ENCODE assay signal across 19 cellular contexts in genomic region chr12:101847325-101847724, GRCh38. TPM values are rescaled to one million over a fixed set of nuclear protein-coding genes. Genes with fewer than 3 reads are reported as not detected.
DNase-seq lines count a peak whose midpoint lies in the region; ATAC-seq and TF ChIP-seq lines count a peak whose summit lies in the region.
"Had no signal": no experiment of that assay in that cellular context is flagged by ENCODE, and none has a peak within 500 bp of the region (broad histone marks: within the 10 kb centered on the region; RNA-seq: fewer than 3 reads in every experiment).

No MANE protein-coding gene starts in this region.

- H2AFZ ChIP-seq in OCI-LY7 (ENCODE audit: low read length) = no peak overlapping the region

- no peak overlapping the region for H3K4me2 ChIP-seq in OCI-LY7 (ENCODE audit: low read length)
- H3K4me2 ChIP-seq: BLaER1 had no signal

- H3K9me3 ChIP-seq in OCI-LY7 (ENCODE audit: low read length) = no peaks in the 10 kb centered on the region
- H3K9me3 ChIP-seq: BLaER1, Caco-2 had no signal

- H3K4me1 Mint-ChIP-seq in dendritic cell treated with granulocyte-macrophage colony-stimulating factor and Interleukin-4, amounts not matched to agents 40 ng/mL and 50 ng/mL, for 4 days (ENCODE audit: low read depth) = peaks cover 16% of the 10 kb centered on the region
- H3K4me1 Mint-ChIP-seq: CD4-positive, CD25-positive, alpha-beta regulatory T cell had no signal

- peaks cover 17% of the 10 kb centered on the region for H3K4me1 ChIP-seq in OCI-LY7 (ENCODE audit: insufficient read depth, low read length, poor library complexity, severe bottlenecking)
- H3K4me1 ChIP-seq: BLaER1, Caco-2 had no signal

- H3K36me3 ChIP-seq in OCI-LY7 (ENCODE audit: insufficient read depth, low read length) = no peaks in the 10 kb centered on the region
- H3K36me3 ChIP-seq: BLaER1 had no signal

- no peak overlapping the region for H3K27ac ChIP-seq in OCI-LY7 (ENCODE audit: low read depth, low read length, poor library complexity, severe bottlenecking)
- H3K27ac ChIP-seq: BLaER1, C4-2B had no signal

- no peaks in the 10 kb centered on the region for H4K20me1 ChIP-seq in OCI-LY7 (ENCODE audit: insufficient read depth, low read length)
- H4K20me1 ChIP-seq: BLaER1 had no signal

- TF ChIP-seq CTCF in OCI-LY7 (conservative IDR thresholded peaks at IDR 0.05; ENCODE audit: low read length) = 0 out of 2 replicates have a peak, but pooled peaks have one; percentile 15

- no peaks in the 10 kb centered on the region for H3K9me3 Mint-ChIP-seq in dendritic cell treated with granulocyte-macrophage colony-stimulating factor and Interleukin-4, amounts not matched to agents 40 ng/mL and 50 ng/mL, for 4 days
- H3K9me3 Mint-ChIP-seq: CD4-positive, CD25-positive, alpha-beta regulatory T cell; CD8-positive, alpha-beta T cell had no signal

- no TSS peak for BruUV-seq in OCI-LY7 (replicated peaks; lab: Mats Ljungman, UMichigan)

- H3K36me3 Mint-ChIP-seq in dendritic cell treated with granulocyte-macrophage colony-stimulating factor and Interleukin-4, amounts not matched to agents 40 ng/mL and 50 ng/mL, for 4 days (ENCODE audit: low read depth) = no peaks in the 10 kb centered on the region
- H3K36me3 Mint-ChIP-seq: CD4-positive, CD25-positive, alpha-beta regulatory T cell; CD8-positive, alpha-beta T cell had no signal

- no peaks in the 10 kb centered on the region for H3K27me3 Mint-ChIP-seq in dendritic cell treated with granulocyte-macrophage colony-stimulating factor and Interleukin-4, amounts not matched to agents 40 ng/mL and 50 ng/mL, for 4 days
- H3K27me3 Mint-ChIP-seq: B cell had no signal

- no peak for ATAC-seq in GM21423 (IDR thresholded peaks at IDR 0.05; ENCODE audit: unreplicated experiment)
- ATAC-seq: CD8-positive, alpha-beta T cell had no signal

- H3K79me2 ChIP-seq in OCI-LY7 (ENCODE audit: insufficient read depth, low read depth, low read length) = no peaks in the 10 kb centered on the region

- intact Hi-C loops in OCI-LY7 (cut with micrococcal nuclease; ENCODE audit: unreplicated experiment) = no loop called here
- intact Hi-C loops in dendritic cell treated with granulocyte-macrophage colony-stimulating factor and Interleukin-4, amounts not matched to agents 40 ng/mL and 50 ng/mL, for 4 days (cut with micrococcal nuclease) = no loop called here

- CTCF ChIA-PET in OCI-LY7 (lab: Charles Lee; ENCODE audit: unreplicated experiment) = no interaction called here

- no peaks in the 10 kb centered on the region for H3K9me2 ChIP-seq in OCI-LY7 (ENCODE audit: insufficient read depth, low read length)

- H3K4me3 Mint-ChIP-seq in dendritic cell treated with granulocyte-macrophage colony-stimulating factor and Interleukin-4, amounts not matched to agents 40 ng/mL and 50 ng/mL, for 4 days = no peak overlapping the region
- H3K4me3 Mint-ChIP-seq: B cell; CD4-positive, CD25-positive, alpha-beta regulatory T cell; CD8-positive, alpha-beta T cell had no signal

- POLR2A ChIA-PET in OCI-LY7 (lab: Charles Lee) = interaction anchor here (0.5 to 4.6 kb wide), 3 partner anchors 8 to 351 kb away, joined by 4 to 21 read pairs (median 4); no protein-coding TSS in a partner anchor

- H3K4me3 ChIP-seq in OCI-LY7 (ENCODE audit: low read depth, low read length, poor library complexity, severe bottlenecking) = no peak overlapping the region
- H3K4me3 ChIP-seq: BLaER1 had no signal

- DNase-seq in ACHN (peak; percentile 41), OCI-LY7 (ENCODE audit: low spot score) (no peak), kidney tubule cell (ENCODE audit: low spot score) (peak; percentile 76), 8988T (no peak), T-helper 9 cell (no peak), globus pallidus (ENCODE audit: low spot score) (no peak)
- DNase-seq: Caco-2; CD4-positive, CD25-positive, alpha-beta regulatory T cell; CD8-positive, alpha-beta T cell; DMS153; DND-41; GOT3; H7; HCEC 1CT had no signal

- H3K27ac Mint-ChIP-seq in dendritic cell treated with granulocyte-macrophage colony-stimulating factor and Interleukin-4, amounts not matched to agents 40 ng/mL and 50 ng/mL, for 4 days = peak overlapping the region; percentile 12
- H3K27ac Mint-ChIP-seq: B cell; CD4-positive, CD25-positive, alpha-beta regulatory T cell; CD8-positive, alpha-beta T cell had no signal

- in situ Hi-C loops in ACHN (cut with HindIII; ENCODE audit: low pct_ligation_motif_present, low pct_unique_long_range_greater_than_20kb, low sequenced_read_pairs) = no loop called here

RNA-seq across cellular contexts. Expression of gene GNPTAB, which starts 16.6 kb away (rescaled TPM):
- total RNA-seq in OCI-LY7 (2014; rRNA removed; shearing (Covaris generic)) = 35.8 and 38.9 TPM in 2 replicates
- 66.5 and 72.0 TPM in 2 replicates for total RNA-seq in OCI-LY7 (2022)

RNA-seq across cellular contexts. Expression of gene DRAM1, which starts 30.1 kb away (rescaled TPM):
- 0.77 TPM in 1 of 2 replicates, not detected in the other for total RNA-seq in OCI-LY7 (2014; rRNA removed; shearing (Covaris generic))
- total RNA-seq in OCI-LY7 (2022) = not detected in 2 replicates

Comparison
In these comparisons a context has a peak if more than half of its experiments do, and no peak if none do; other contexts are left out.
1. DNase-seq: peak in ACHN (single experiment) and kidney tubule cell (single experiment); none in OCI-LY7 (single experiment), 8988T (single experiment), T-helper 9 cell (single experiment) and globus pallidus (single experiment).